ENCODE assay signal across 32 cellular contexts in the genomic region with DNA sequence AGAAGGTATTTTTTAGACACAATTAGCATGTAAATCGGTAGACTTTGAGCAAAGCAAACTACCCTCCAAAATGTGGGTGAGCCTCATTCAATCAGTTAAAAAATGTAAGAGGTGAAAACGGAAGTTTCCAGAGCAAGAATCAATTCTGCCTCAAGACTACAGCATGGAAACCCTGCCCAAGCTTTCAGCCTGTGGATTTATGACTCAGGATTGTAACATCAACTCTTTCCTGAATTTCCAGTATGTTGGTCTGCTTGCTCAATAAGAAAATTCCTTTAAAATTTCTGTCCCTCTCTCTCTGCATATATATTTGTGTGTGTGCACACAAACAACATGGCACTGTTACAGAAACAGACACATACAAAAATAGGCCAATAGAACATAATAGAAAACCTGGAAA.
"Had no signal": no experiment of that assay in that cellular context is flagged by ENCODE, and none has a peak within 500 bp of the region (broad histone marks: within the 10 kb centered on the region; RNA-seq: fewer than 3 reads in every experiment).

No MANE protein-coding gene starts in this region.

- H3K27ac Mint-ChIP-seq: activated CD8-positive, alpha-beta memory T cell treated with anti-CD3 and anti-CD28 coated beads, Interleukin-2, amount 10 ng/mL, durations not matched to agents 7 days and 5 days; activated CD8-positive, alpha-beta T cell treated with anti-CD3 and anti-CD28 coated beads for 36 hours; activated naive CD4-positive, alpha-beta T cell treated with anti-CD3 and anti-CD28 coated beads, Interleukin-2, amount 10 ng/mL, durations not matched to agents 7 days and 5 days; activated naive CD8-positive, alpha-beta T cell treated with anti-CD3 and anti-CD28 coated beads, Interleukin-2, amount 50 U/mL, for 24 hours; brain; immature natural killer cell; mesothelial cell of epicardium; naive thymus-derived CD8-positive, alpha-beta T cell; neural progenitor cell; stimulated activated effector memory CD8-positive, alpha-beta T cell treated with anti-CD3 and anti-CD28 coated beads, Interleukin-12 subunit alpha, Interleukin-12 subunit beta, amount 100 ng/mL, for 72 hours; stimulated activated naive CD8-positive, alpha-beta T cell treated with anti-CD3 and anti-CD28 coated beads, Interleukin-15, amount 100 ng/mL, for 72 hours had no signal

- H3K4me1 Mint-ChIP-seq: activated CD8-positive, alpha-beta memory T cell treated with anti-CD3 and anti-CD28 coated beads, Interleukin-2, amount 10 ng/mL, durations not matched to agents 7 days and 5 days; activated naive CD4-positive, alpha-beta T cell treated with anti-CD3 and anti-CD28 coated beads, Interleukin-2, amount 10 ng/mL, durations not matched to agents 7 days and 5 days; activated naive CD8-positive, alpha-beta T cell treated with anti-CD3 and anti-CD28 coated beads, Interleukin-2, amount 50 U/mL, for 24 hours; central memory CD8-positive, alpha-beta T cell; immature natural killer cell; mesothelial cell of epicardium; naive thymus-derived CD8-positive, alpha-beta T cell; stimulated activated effector memory CD8-positive, alpha-beta T cell treated with anti-CD3 and anti-CD28 coated beads, Interleukin-12 subunit alpha, Interleukin-12 subunit beta, amount 100 ng/mL, for 72 hours; stimulated activated naive CD8-positive, alpha-beta T cell treated with anti-CD3 and anti-CD28 coated beads, Interleukin-15, amount 100 ng/mL, for 72 hours had no signal

- H3K27me3 ChIP-seq: esophagus squamous epithelium, hepatocyte, left lung, neural progenitor cell, right lobe of liver, suprapubic skin, transverse colon, uterus had no signal

- H3K9me3 ChIP-seq: esophagus squamous epithelium, left lung, right lobe of liver, suprapubic skin, transverse colon, uterus had no signal

- H3K36me3 Mint-ChIP-seq: activated CD8-positive, alpha-beta memory T cell treated with anti-CD3 and anti-CD28 coated beads, Interleukin-2, amount 10 ng/mL, durations not matched to agents 7 days and 5 days; activated naive CD4-positive, alpha-beta T cell treated with anti-CD3 and anti-CD28 coated beads, Interleukin-2, amount 10 ng/mL, durations not matched to agents 7 days and 5 days; brain; immature natural killer cell; mesothelial cell of epicardium; naive thymus-derived CD8-positive, alpha-beta T cell; neural progenitor cell; stimulated activated effector memory CD8-positive, alpha-beta T cell treated with anti-CD3 and anti-CD28 coated beads, Interleukin-12 subunit alpha, Interleukin-12 subunit beta, amount 100 ng/mL, for 72 hours had no signal

- H3K36me3 ChIP-seq: esophagus squamous epithelium, left lung, neural progenitor cell, right lobe of liver, suprapubic skin, transverse colon, uterus had no signal

- DNase-seq: activated CD4-positive, alpha-beta T cell treated with anti-CD3 and anti-CD28 coated beads for 48 hours; activated CD8-positive, alpha-beta memory T cell treated with anti-CD3 and anti-CD28 coated beads, Interleukin-2, amount 10 ng/mL, durations not matched to agents 7 days and 5 days; activated CD8-positive, alpha-beta T cell treated with anti-CD3 and anti-CD28 coated beads for 36 hours; activated effector memory CD4-positive, alpha-beta T cell treated with anti-CD3 and anti-CD28 coated beads, Interleukin-2, amount 50 U/mL, for 16 hours; activated naive CD4-positive, alpha-beta T cell treated with anti-CD3 and anti-CD28 coated beads, Interleukin-2, amount 10 ng/mL, durations not matched to agents 7 days and 5 days; activated naive CD8-positive, alpha-beta T cell treated with anti-CD3 and anti-CD28 coated beads, Interleukin-2, amount 50 U/mL, for 24 hours; activated T-cell treated with anti-CD3 and anti-CD28 coated beads for 4 hours; aorta; effector memory CD4-positive, alpha-beta T cell; esophagus squamous epithelium; foreskin melanocyte; glutamatergic neuron; immature natural killer cell; kidney glomerular epithelial cell; left lung; naive thymus-derived CD8-positive, alpha-beta T cell; posterior cingulate gyrus; right lobe of liver; stimulated activated CD4-positive, alpha-beta T cell treated with anti-CD3 and anti-CD28 coated beads, Interleukin-2, amount 100 ng/mL, for 24 hours; stimulated activated naive CD8-positive, alpha-beta T cell treated with anti-CD3 and anti-CD28 coated beads, Interleukin-15, amount 100 ng/mL, for 72 hours; T-helper 2 cell; transverse colon; uterus had no signal

- ATAC-seq: activated CD8-positive, alpha-beta memory T cell treated with anti-CD3 and anti-CD28 coated beads, Interleukin-2, amount 10 ng/mL, durations not matched to agents 7 days and 5 days; activated CD8-positive, alpha-beta T cell treated with anti-CD3 and anti-CD28 coated beads for 36 hours; activated naive CD8-positive, alpha-beta T cell treated with anti-CD3 and anti-CD28 coated beads, Interleukin-2, amount 50 U/mL, for 24 hours; left lung; naive thymus-derived CD8-positive, alpha-beta T cell; right lobe of liver; stimulated activated effector memory CD8-positive, alpha-beta T cell treated with anti-CD3 and anti-CD28 coated beads, Interleukin-12 subunit alpha, Interleukin-12 subunit beta, amount 100 ng/mL, for 72 hours; stimulated activated naive CD8-positive, alpha-beta T cell treated with anti-CD3 and anti-CD28 coated beads, Interleukin-15, amount 100 ng/mL, for 72 hours had no signal

- H3K27ac ChIP-seq: esophagus squamous epithelium, hepatocyte, left lung, neural progenitor cell, right lobe of liver, skin epidermis, suprapubic skin, transverse colon, uterus had no signal

- H3K4me3 Mint-ChIP-seq: activated CD8-positive, alpha-beta memory T cell treated with anti-CD3 and anti-CD28 coated beads, Interleukin-2, amount 10 ng/mL, durations not matched to agents 7 days and 5 days; activated CD8-positive, alpha-beta T cell treated with anti-CD3 and anti-CD28 coated beads for 36 hours; activated naive CD4-positive, alpha-beta T cell treated with anti-CD3 and anti-CD28 coated beads, Interleukin-2, amount 10 ng/mL, durations not matched to agents 7 days and 5 days; activated naive CD8-positive, alpha-beta T cell treated with anti-CD3 and anti-CD28 coated beads, Interleukin-2, amount 50 U/mL, for 24 hours; brain; central memory CD8-positive, alpha-beta T cell; immature natural killer cell; mesothelial cell of epicardium; naive thymus-derived CD8-positive, alpha-beta T cell; neural progenitor cell; stimulated activated effector memory CD8-positive, alpha-beta T cell treated with anti-CD3 and anti-CD28 coated beads, Interleukin-12 subunit alpha, Interleukin-12 subunit beta, amount 100 ng/mL, for 72 hours; stimulated activated naive CD8-positive, alpha-beta T cell treated with anti-CD3 and anti-CD28 coated beads, Interleukin-15, amount 100 ng/mL, for 72 hours had no signal

- FAIRE-seq: colon had no signal

- H3K4me3 ChIP-seq: esophagus squamous epithelium, hepatocyte, left lung, neural progenitor cell, right lobe of liver, skin epidermis, suprapubic skin, transverse colon, uterus had no signal

- H3K27me3 Mint-ChIP-seq: activated CD8-positive, alpha-beta memory T cell treated with anti-CD3 and anti-CD28 coated beads, Interleukin-2, amount 10 ng/mL, durations not matched to agents 7 days and 5 days; activated naive CD4-positive, alpha-beta T cell treated with anti-CD3 and anti-CD28 coated beads, Interleukin-2, amount 10 ng/mL, durations not matched to agents 7 days and 5 days; activated naive CD8-positive, alpha-beta T cell treated with anti-CD3 and anti-CD28 coated beads, Interleukin-2, amount 50 U/mL, for 24 hours; brain; central memory CD8-positive, alpha-beta T cell; stimulated activated naive CD8-positive, alpha-beta T cell treated with anti-CD3 and anti-CD28 coated beads, Interleukin-15, amount 100 ng/mL, for 72 hours had no signal

- H3K9me3 Mint-ChIP-seq: activated CD8-positive, alpha-beta T cell treated with anti-CD3 and anti-CD28 coated beads for 36 hours; activated naive CD4-positive, alpha-beta T cell treated with anti-CD3 and anti-CD28 coated beads, Interleukin-2, amount 10 ng/mL, durations not matched to agents 7 days and 5 days; activated naive CD8-positive, alpha-beta T cell treated with anti-CD3 and anti-CD28 coated beads, Interleukin-2, amount 50 U/mL, for 24 hours; central memory CD8-positive, alpha-beta T cell; neural progenitor cell; stimulated activated naive CD8-positive, alpha-beta T cell treated with anti-CD3 and anti-CD28 coated beads, Interleukin-15, amount 100 ng/mL, for 72 hours had no signal
